1 cellular context compared by ENCODE assay signal in genomic region chr6:156852147-156852857, GRCh38.
TF ChIP-seq lines count a peak whose summit lies in the region.

No MANE protein-coding gene starts in this region.

TF ChIP-seq in GM12878, 131 proteins besides CTCF, POLR2A, EP300 and RAD21 (continued from another document):
- TF ChIP-seq ZBTB33 (IDR thresholded peaks at IDR 0.05) (no peak), NFIC (IDR thresholded peaks at IDR 0.05; ENCODE audit: low read depth, low read length) (peak; percentile 48; the same call in 1 of the 2 replicates), ZNF217 (IDR thresholded peaks at IDR 0.05) (0 out of 2 replicates have a peak, but pooled peaks have one; percentile 26), RUNX3 (IDR thresholded peaks at IDR 0.05; ENCODE audit: low read length) (peak; percentile 78), ZBED1 (IDR thresholded peaks at IDR 0.05; ENCODE audit: borderline replicate concordance) (no peak), MYC (IDR thresholded peaks at IDR 0.05; ENCODE audit: insufficient read depth, insufficient read length, insufficient replicate concordance, low read length, severe bottlenecking) (no peak), MEF2A (IDR thresholded peaks at IDR 0.05; ENCODE audit: insufficient read depth, low read depth, low read length) (0 out of 2 replicates have a peak, but pooled peaks have one; percentile 1), CBFB (IDR thresholded peaks at IDR 0.05; ENCODE audit: low read depth) (0 out of 2 replicates have a peak, but pooled peaks have one; percentile 29), CREB1 (IDR thresholded peaks at IDR 0.05; ENCODE audit: low read depth) (0 out of 2 replicates have a peak, but pooled peaks have one; percentile 20), TCF3 (IDR thresholded peaks at IDR 0.05; ENCODE audit: borderline replicate concordance, insufficient read depth, low read depth, low read length) (no peak), PML (IDR thresholded peaks at IDR 0.05; ENCODE audit: low read length) (0 out of 2 replicates have a peak, but pooled peaks have one; percentile 41), ZNF24 (IDR thresholded peaks at IDR 0.05) (peak; percentile 68; the same call in 1 of the 2 replicates)
- TF ChIP-seq, protein P1, sequence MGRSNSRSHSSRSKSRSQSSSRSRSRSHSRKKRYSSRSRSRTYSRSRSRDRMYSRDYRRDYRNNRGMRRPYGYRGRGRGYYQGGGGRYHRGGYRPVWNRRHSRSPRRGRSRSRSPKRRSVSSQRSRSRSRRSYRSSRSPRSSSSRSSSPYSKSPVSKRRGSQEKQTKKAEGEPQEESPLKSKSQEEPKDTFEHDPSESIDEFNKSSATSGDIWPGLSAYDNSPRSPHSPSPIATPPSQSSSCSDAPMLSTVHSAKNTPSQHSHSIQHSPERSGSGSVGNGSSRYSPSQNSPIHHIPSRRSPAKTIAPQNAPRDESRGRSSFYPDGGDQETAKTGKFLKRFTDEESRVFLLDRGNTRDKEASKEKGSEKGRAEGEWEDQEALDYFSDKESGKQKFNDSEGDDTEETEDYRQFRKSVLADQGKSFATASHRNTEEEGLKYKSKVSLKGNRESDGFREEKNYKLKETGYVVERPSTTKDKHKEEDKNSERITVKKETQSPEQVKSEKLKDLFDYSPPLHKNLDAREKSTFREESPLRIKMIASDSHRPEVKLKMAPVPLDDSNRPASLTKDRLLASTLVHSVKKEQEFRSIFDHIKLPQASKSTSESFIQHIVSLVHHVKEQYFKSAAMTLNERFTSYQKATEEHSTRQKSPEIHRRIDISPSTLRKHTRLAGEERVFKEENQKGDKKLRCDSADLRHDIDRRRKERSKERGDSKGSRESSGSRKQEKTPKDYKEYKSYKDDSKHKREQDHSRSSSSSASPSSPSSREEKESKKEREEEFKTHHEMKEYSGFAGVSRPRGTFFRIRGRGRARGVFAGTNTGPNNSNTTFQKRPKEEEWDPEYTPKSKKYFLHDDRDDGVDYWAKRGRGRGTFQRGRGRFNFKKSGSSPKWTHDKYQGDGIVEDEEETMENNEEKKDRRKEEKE (IDR thresholded peaks at IDR 0.05): no peak
- TF ChIP-seq, protein P2, sequence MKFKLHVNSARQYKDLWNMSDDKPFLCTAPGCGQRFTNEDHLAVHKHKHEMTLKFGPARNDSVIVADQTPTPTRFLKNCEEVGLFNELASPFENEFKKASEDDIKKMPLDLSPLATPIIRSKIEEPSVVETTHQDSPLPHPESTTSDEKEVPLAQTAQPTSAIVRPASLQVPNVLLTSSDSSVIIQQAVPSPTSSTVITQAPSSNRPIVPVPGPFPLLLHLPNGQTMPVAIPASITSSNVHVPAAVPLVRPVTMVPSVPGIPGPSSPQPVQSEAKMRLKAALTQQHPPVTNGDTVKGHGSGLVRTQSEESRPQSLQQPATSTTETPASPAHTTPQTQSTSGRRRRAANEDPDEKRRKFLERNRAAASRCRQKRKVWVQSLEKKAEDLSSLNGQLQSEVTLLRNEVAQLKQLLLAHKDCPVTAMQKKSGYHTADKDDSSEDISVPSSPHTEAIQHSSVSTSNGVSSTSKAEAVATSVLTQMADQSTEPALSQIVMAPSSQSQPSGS (IDR thresholded peaks at IDR 0.05; ENCODE audit: low read length): peak; percentile 18; the same call in 1 of the 2 replicates
TF ChIP-seq in GM12878: peak in this region for 9.
